1 cellular context compared by ENCODE assay signal in genomic region chr6:135497412-135498177, GRCh38.
TF ChIP-seq lines count a peak whose summit lies in the region.

TSS of gene AHI1 (minus strand) at chr6:135497740. CDS start at chr6:135492237, 5,503 bp downstream.

TF ChIP-seq in H1, 55 proteins besides CTCF, POLR2A, EP300 and RAD21:
- peak in 1 of 2 experiments; percentile 68; a peak in 2 of 4 replicates for TF ChIP-seq HDAC2 (IDR thresholded peaks at IDR 0.05; ENCODE audit: borderline replicate concordance in 1 of 2, low read depth in 2 of 2, low read length in 2 of 2)
- peak; percentile 85 for TF ChIP-seq POLR2AphosphoS5 (IDR thresholded peaks at IDR 0.05; ENCODE audit: low read depth, low read length)
- TF ChIP-seq TCF12 (IDR thresholded peaks at IDR 0.05; ENCODE audit: low read depth, low read length): no peak
- TF ChIP-seq SAP30 (IDR thresholded peaks at IDR 0.05; ENCODE audit: insufficient read depth, insufficient replicate concordance, low read length): peak; percentile 25
- TF ChIP-seq JUND (IDR thresholded peaks at IDR 0.05; ENCODE audit: low read length): peak; percentile 74
- no peak for TF ChIP-seq SIRT6 (IDR thresholded peaks at IDR 0.05; ENCODE audit: low read length)
- TF ChIP-seq TBP (IDR thresholded peaks at IDR 0.05; ENCODE audit: low read depth, low read length): peak; percentile 73
- TF ChIP-seq CREB1 (IDR thresholded peaks at IDR 0.05): peak; percentile 95
- TF ChIP-seq EGR1 (IDR thresholded peaks at IDR 0.05; ENCODE audit: borderline replicate concordance, low read depth, low read length): no peak
- no peak for TF ChIP-seq BCL11A (IDR thresholded peaks at IDR 0.05; ENCODE audit: low read depth in 2 of 2, low read length in 2 of 2)
- peak; percentile 97 for TF ChIP-seq ASH2L (IDR thresholded peaks at IDR 0.05; ENCODE audit: low read length)
- no peak for TF ChIP-seq GABPA (IDR thresholded peaks at IDR 0.05; ENCODE audit: borderline replicate concordance, insufficient read depth, low read length)
- no peak for TF ChIP-seq SIX5 (IDR thresholded peaks at IDR 0.05; ENCODE audit: low read depth, low read length)
- TF ChIP-seq RXRA (IDR thresholded peaks at IDR 0.05; ENCODE audit: insufficient read depth, low read depth, low read length): no peak
- no peak for TF ChIP-seq GTF2F1 (IDR thresholded peaks at IDR 0.05; ENCODE audit: borderline replicate concordance, low read depth, low read length)
- TF ChIP-seq NRF1 (IDR thresholded peaks at IDR 0.05; ENCODE audit: low read depth, low read length): peak; percentile 21; the same call in 1 of the 2 replicates
- TF ChIP-seq RNF2 (IDR thresholded peaks at IDR 0.05; ENCODE audit: borderline replicate concordance, low read depth, low read length, missing control alignments, poor library complexity, severe bottlenecking): no peak
- TF ChIP-seq HDAC6 (IDR thresholded peaks at IDR 0.05; ENCODE audit: low read depth, low read length): no peak
- TF ChIP-seq MAX (IDR thresholded peaks at IDR 0.05): peak; percentile 87
- TF ChIP-seq POU5F1 (IDR thresholded peaks at IDR 0.05; ENCODE audit: low read depth, low read length): no peak
- no peak for TF ChIP-seq SP1 (IDR thresholded peaks at IDR 0.05; ENCODE audit: low read depth, low read length)
- no peak for TF ChIP-seq RFX5 (IDR thresholded peaks at IDR 0.05; ENCODE audit: borderline replicate concordance, low read depth, low read length)
- peak; percentile 79 for TF ChIP-seq E2F6 (IDR thresholded peaks at IDR 0.05)
- no peak for TF ChIP-seq ATF2 (IDR thresholded peaks at IDR 0.05; ENCODE audit: low read length)
- peak; percentile 13; the same call in 1 of the 2 replicates for TF ChIP-seq ATF3 (IDR thresholded peaks at IDR 0.05; ENCODE audit: insufficient read depth, low read depth, low read length)
- peak; percentile 84 for TF ChIP-seq PHF8 (conservative IDR thresholded peaks at IDR 0.05; ENCODE audit: low read depth, low read length)
- TF ChIP-seq CTBP2 (IDR thresholded peaks at IDR 0.05; ENCODE audit: borderline replicate concordance, insufficient read depth, insufficient read length, low read length): no peak
- TF ChIP-seq KDM4A (IDR thresholded peaks at IDR 0.05; ENCODE audit: low read depth, low read length, severe bottlenecking): peak; percentile 97
- no peak for TF ChIP-seq SRF (IDR thresholded peaks at IDR 0.05; ENCODE audit: low read depth, low read length)
- peak in 1 of 2 experiments; percentile 92; a peak in 2 of 4 replicates for TF ChIP-seq SIN3A (conservative IDR thresholded peaks at IDR 0.05 in 1 of 2, IDR thresholded peaks at IDR 0.05 in 1 of 2; ENCODE audit: low read depth in 1 of 2, low read length in 2 of 2)
- 0 out of 2 replicates have a peak, but pooled peaks have one; percentile 27 for TF ChIP-seq RBBP5 (IDR thresholded peaks at IDR 0.05; ENCODE audit: borderline replicate concordance, low read depth, low read length)
- no peak for TF ChIP-seq CHD2 (IDR thresholded peaks at IDR 0.05; ENCODE audit: low read length)
- TF ChIP-seq TAF1 (IDR thresholded peaks at IDR 0.05; ENCODE audit: low read depth, low read length): peak; percentile 84
- TF ChIP-seq CHD7 (IDR thresholded peaks at IDR 0.05; ENCODE audit: insufficient replicate concordance, low read length): no peak
